ENCODE assay signal across 1 cellular context in genomic region chr1:51515982-51516638, GRCh38.
TF ChIP-seq lines count a peak whose summit lies in the region.

No MANE protein-coding gene starts in this region.

TF ChIP-seq in K562, 482 proteins besides CTCF, POLR2A, EP300 and RAD21:
- TF ChIP-seq, protein P1, sequence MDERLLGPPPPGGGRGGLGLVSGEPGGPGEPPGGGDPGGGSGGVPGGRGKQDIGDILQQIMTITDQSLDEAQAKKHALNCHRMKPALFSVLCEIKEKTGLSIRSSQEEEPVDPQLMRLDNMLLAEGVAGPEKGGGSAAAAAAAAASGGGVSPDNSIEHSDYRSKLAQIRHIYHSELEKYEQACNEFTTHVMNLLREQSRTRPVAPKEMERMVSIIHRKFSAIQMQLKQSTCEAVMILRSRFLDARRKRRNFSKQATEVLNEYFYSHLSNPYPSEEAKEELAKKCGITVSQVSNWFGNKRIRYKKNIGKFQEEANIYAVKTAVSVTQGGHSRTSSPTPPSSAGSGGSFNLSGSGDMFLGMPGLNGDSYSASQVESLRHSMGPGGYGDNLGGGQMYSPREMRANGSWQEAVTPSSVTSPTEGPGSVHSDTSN (CRISPR knock-in tag; IDR thresholded peaks at IDR 0.05; ENCODE audit: low read depth): no peak
- TF ChIP-seq, protein P1 (tag; conservative IDR thresholded peaks at IDR 0.05; ENCODE audit: low read depth): 0 out of 2 replicates have a peak, but pooled peaks have one; percentile 28
- TF ChIP-seq MEIS2 (IDR thresholded peaks at IDR 0.05; ENCODE audit: partially characterized antibody): peak; percentile 43
- TF ChIP-seq HOXB6 (CRISPR knock-in tag; IDR thresholded peaks at IDR 0.05; ENCODE audit: borderline replicate concordance): no peak
